31 cellular contexts compared by ENCODE assay signal in genomic region chr1:85553936-85554335, GRCh38. TPM values are rescaled to one million over a fixed set of nuclear protein-coding genes. Genes with fewer than 3 reads are reported as not detected.
DNase-seq lines count a peak whose midpoint lies in the region; ATAC-seq and TF ChIP-seq lines count a peak whose summit lies in the region.
"Had no signal": no experiment of that assay in that cellular context is flagged by ENCODE, and none has a peak within 500 bp of the region (broad histone marks: within the 10 kb centered on the region; RNA-seq: fewer than 3 reads in every experiment).

No MANE protein-coding gene starts in this region.

- H4K20me1 ChIP-seq in SK-N-SH (ENCODE audit: insufficient read depth): no peaks in the 10 kb centered on the region

- H3K4me1 ChIP-seq in SK-N-SH (ENCODE audit: control insufficient read depth in 1 of 2, insufficient read depth in 2 of 2, low read depth in 1 of 2, low read length in 1 of 2): peaks cover 7 to 41% of the 10 kb centered on the region in 2 experiments; a peak in 3 of 4 replicates
- peaks cover 14 to 53% (median 21%) of the 10 kb centered on the region in 3 donors for H3K4me1 ChIP-seq in gastroesophageal sphincter
- H3K4me1 ChIP-seq in transverse colon: peaks cover 0 to 21% (median 5%) of the 10 kb centered on the region in 4 donors
- H3K4me1 ChIP-seq: adrenal gland, breast epithelium had no signal

- H3K79me2 ChIP-seq in SK-N-SH (ENCODE audit: insufficient read depth): peaks cover 97% of the 10 kb centered on the region

- CTCF ChIA-PET in SK-N-SH (lab: Yijun Ruan, JAX): interaction anchor here (2.3 kb wide), 1 partner anchor 246 kb away, joined by 7 read pairs; no protein-coding TSS in a partner anchor

- H3K27ac ChIP-seq in SK-N-SH (ENCODE audit: low read depth in 2 of 2, low read length in 1 of 2) (peak overlapping the region; percentile 78 to 85), gastroesophageal sphincter (peak overlapping the region; percentile 71 to 80 (median 78)), transverse colon (peak overlapping the region; percentile 39 to 70 (median 68))
- H3K27ac ChIP-seq: C4-2B had no signal

- DNase-seq in SK-N-SH: no peak
- no peak for DNase-seq in osteocyte (ENCODE audit: extremely low spot score, unreplicated experiment)
- no peak for DNase-seq in transverse colon
- DNase-seq in T-helper 2 cell treated with Interferon-gamma antibody and Interleukin-4, amounts not matched to agents 5 μg/mL and 100 μg/mL, for 36 hours (ENCODE audit: low spot score): no peak
- DNase-seq in NK-92 treated with Interleukin-12 subunit alpha and Interleukin-12 subunit beta, amount 100 ng/mL, for 24 hours (lab: John Stamatoyannopoulos, UW): no peak
- no peak for DNase-seq in GF-D8 (lab: John Stamatoyannopoulos, UW)
- DNase-seq: activated CD4-positive, alpha-beta T cell treated with anti-CD3 and anti-CD28 coated beads, Interleukin-2, amount 10 ng/mL, durations not matched to agents 7 days and 5 days; activated naive CD4-positive, alpha-beta T cell; activated T-cell treated with anti-CD3 and anti-CD28 coated beads, Interleukin-2, amount 50 U/mL, for 72 hours; adrenal gland; Calu3; DND-41; effector memory CD4-positive, alpha-beta T cell; erythroblast; foreskin keratinocyte; GOT3; Kasumi-1; left cardiac atrium; mammary epithelial cell; MV-4-11; OCI-M1; stimulated activated CD4-positive, alpha-beta T cell treated with anti-CD3 and anti-CD28 coated beads, Interleukin-12 subunit alpha, Interleukin-12 subunit beta, amount 100 ng/mL, for 4 hours; stimulated activated CD4-positive, alpha-beta T cell treated with anti-CD3 and anti-CD28 coated beads, Interleukin-4, amount 100 ng/mL, for 1 hour; SW 1271 had no signal

- H3K9me2 ChIP-seq in SK-N-SH: no peaks in the 10 kb centered on the region

- H3K36me3 ChIP-seq in SK-N-SH (replicated peaks in 1 of 2; ENCODE audit: control insufficient read depth in 1 of 2, insufficient read depth in 2 of 2, low read length in 1 of 2): peaks cover 2 to 18% of the 10 kb centered on the region in 2 experiments
- H3K36me3 ChIP-seq in gastroesophageal sphincter: no peaks in the 10 kb centered on the region
- no peaks in the 10 kb centered on the region for H3K36me3 ChIP-seq in transverse colon
- H3K36me3 ChIP-seq: adrenal gland, breast epithelium, right atrium auricular region had no signal

- H3K4me1 Mint-ChIP-seq in osteocyte (ENCODE audit: unreplicated experiment): peaks cover 59% of the 10 kb centered on the region
- H3K4me1 Mint-ChIP-seq in T-helper 2 cell treated with Interferon-gamma antibody and Interleukin-4, amounts not matched to agents 5 μg/mL and 100 μg/mL, for 36 hours (ENCODE audit: low read depth): no peaks in the 10 kb centered on the region
- H3K4me1 Mint-ChIP-seq: activated CD4-positive, alpha-beta T cell treated with anti-CD3 and anti-CD28 coated beads, Interleukin-2, amount 10 ng/mL, durations not matched to agents 7 days and 5 days had no signal

- WGBS in SK-N-SH (ENCODE audit: low lambda C conversion rate): 46% methylated on average over 1 of the region's 1 CpG
- WGBS in gastroesophageal sphincter (ENCODE audit: low coverage in 1 of 2), 2 donors: 47 to 58% methylated on average over 1 of the region's 1 CpG
- WGBS in transverse colon (ENCODE audit: low coverage in 1 of 2), 2 donors: 60 to 66% methylated on average over 1 of the region's 1 CpG

- TF ChIP-seq POLR2A in gastroesophageal sphincter (IDR thresholded peaks at IDR 0.05) (no peak), transverse colon (IDR thresholded peaks at IDR 0.05) (no peak)

- in situ Hi-C loops in transverse colon (cut with MboI; ENCODE audit: low pct_ligation_motif_present in 1 of 4, low pct_unique_long_range_greater_than_20kb in 1 of 4, low sequenced_read_pairs in 3 of 4): no loop called here

- H2AFZ ChIP-seq in SK-N-SH (ENCODE audit: low read depth): no peak overlapping the region

- peaks cover 2% of the 10 kb centered on the region; the same call in 1 of the 2 replicates for H3K9me3 ChIP-seq in SK-N-SH
- no peaks in the 10 kb centered on the region for H3K9me3 ChIP-seq in gastroesophageal sphincter
- H3K9me3 ChIP-seq in transverse colon: no peaks in the 10 kb centered on the region
- H3K9me3 ChIP-seq: adrenal gland, breast epithelium, right atrium auricular region had no signal

- H3K27me3 Mint-ChIP-seq in osteocyte (ENCODE audit: unreplicated experiment): no peaks in the 10 kb centered on the region
- H3K27me3 Mint-ChIP-seq in T-helper 2 cell treated with Interferon-gamma antibody and Interleukin-4, amounts not matched to agents 5 μg/mL and 100 μg/mL, for 36 hours (ENCODE audit: low read depth): peaks cover 2% of the 10 kb centered on the region

- H3K27me3 ChIP-seq in SK-N-SH (ENCODE audit: insufficient read depth) (no peaks in the 10 kb centered on the region), gastroesophageal sphincter (no peaks in the 10 kb centered on the region), transverse colon (no peaks in the 10 kb centered on the region)
- H3K27me3 ChIP-seq: adrenal gland, breast epithelium, foreskin keratinocyte, right atrium auricular region had no signal

- ATAC-seq in gastroesophageal sphincter: peak; percentile 17
- ATAC-seq: activated T-cell treated with anti-CD3 and anti-CD28 coated beads, Interleukin-2, amount 50 U/mL, for 72 hours; foreskin keratinocyte; HepG2; left cardiac atrium; Right ventricle myocardium inferior had no signal

- no peak for TF ChIP-seq RAD21 in SK-N-SH (IDR thresholded peaks at IDR 0.05; ENCODE audit: low read length)

- no peak overlapping the region for H3K4me3 ChIP-seq in SK-N-SH (ENCODE audit: low read depth in 2 of 2, low read length in 1 of 2)
- no peak overlapping the region for H3K4me3 ChIP-seq in gastroesophageal sphincter
- H3K4me3 ChIP-seq in transverse colon: no peak overlapping the region
- H3K4me3 ChIP-seq: adrenal gland, breast epithelium, coronary artery, right atrium auricular region had no signal

- H3K36me3 Mint-ChIP-seq in osteocyte (ENCODE audit: unreplicated experiment): peaks cover 7% of the 10 kb centered on the region
- no peaks in the 10 kb centered on the region for H3K36me3 Mint-ChIP-seq in T-helper 2 cell treated with Interferon-gamma antibody and Interleukin-4, amounts not matched to agents 5 μg/mL and 100 μg/mL, for 36 hours (ENCODE audit: low read depth)

- peak overlapping the region; percentile 66 for H3K27ac Mint-ChIP-seq in osteocyte (ENCODE audit: unreplicated experiment)
- H3K27ac Mint-ChIP-seq in T-helper 2 cell treated with Interferon-gamma antibody and Interleukin-4, amounts not matched to agents 5 μg/mL and 100 μg/mL, for 36 hours: no peak overlapping the region
- H3K27ac Mint-ChIP-seq: activated CD4-positive, alpha-beta T cell treated with anti-CD3 and anti-CD28 coated beads, Interleukin-2, amount 10 ng/mL, durations not matched to agents 7 days and 5 days; activated T-cell treated with anti-CD3 and anti-CD28 coated beads, Interleukin-2, amount 50 U/mL, for 72 hours had no signal

- H3K4me2 ChIP-seq in SK-N-SH: peak overlapping the region; percentile 48

- TF ChIP-seq EP300 in SK-N-SH (IDR thresholded peaks at IDR 0.05; ENCODE audit: borderline replicate concordance in 1 of 2, low read depth in 1 of 2, low read length in 1 of 2): no peak
- TF ChIP-seq EP300 in gastroesophageal sphincter (IDR thresholded peaks at IDR 0.05): no peak
- TF ChIP-seq EP300 in transverse colon (IDR thresholded peaks at IDR 0.05; ENCODE audit: low read depth): no peak

- TF ChIP-seq CTCF in SK-N-SH (IDR thresholded peaks at IDR 0.05): no peak
- TF ChIP-seq CTCF in gastroesophageal sphincter (IDR thresholded peaks at IDR 0.05): no peak
- no peak for TF ChIP-seq CTCF in osteocyte (IDR thresholded peaks at IDR 0.05)
- TF ChIP-seq CTCF in transverse colon (IDR thresholded peaks at IDR 0.05): no peak

- intact Hi-C loops in transverse colon (cut with DNase I; ENCODE audit: low total_unique reads): no loop called here

- POLR2A ChIA-PET in SK-N-SH (lab: Yijun Ruan, JAX): no interaction called here

- peak overlapping the region; percentile 16; the same call in 1 of the 2 replicates for H3K9ac ChIP-seq in SK-N-SH

- H3K4me3 Mint-ChIP-seq in osteocyte (ENCODE audit: unreplicated experiment): no peak overlapping the region
- H3K4me3 Mint-ChIP-seq in T-helper 2 cell treated with Interferon-gamma antibody and Interleukin-4, amounts not matched to agents 5 μg/mL and 100 μg/mL, for 36 hours: no peak overlapping the region
- H3K4me3 Mint-ChIP-seq: activated CD4-positive, alpha-beta T cell treated with anti-CD3 and anti-CD28 coated beads, Interleukin-2, amount 10 ng/mL, durations not matched to agents 7 days and 5 days; activated T-cell treated with anti-CD3 and anti-CD28 coated beads, Interleukin-2, amount 50 U/mL, for 72 hours had no signal

- H3F3A ChIP-seq in SK-N-SH (replicated peaks; ENCODE audit: insufficient read depth): peaks cover 43% of the 10 kb centered on the region

- H3K9me3 Mint-ChIP-seq in osteocyte (ENCODE audit: unreplicated experiment): peaks cover under 1% of the 10 kb centered on the region
- H3K9me3 Mint-ChIP-seq in T-helper 2 cell treated with Interferon-gamma antibody and Interleukin-4, amounts not matched to agents 5 μg/mL and 100 μg/mL, for 36 hours: no peaks in the 10 kb centered on the region
- H3K9me3 Mint-ChIP-seq: activated CD4-positive, alpha-beta T cell treated with anti-CD3 and anti-CD28 coated beads, Interleukin-2, amount 10 ng/mL, durations not matched to agents 7 days and 5 days had no signal

TF ChIP-seq in SK-N-SH, 30 proteins besides CTCF, POLR2A, EP300 and RAD21 (continues in another document):
- TF ChIP-seq TCF12 (IDR thresholded peaks at IDR 0.05): 0 out of 2 replicates have a peak, but pooled peaks have one; percentile 5
- no peak for TF ChIP-seq ZBTB33 (IDR thresholded peaks at IDR 0.05; ENCODE audit: borderline replicate concordance, low read depth)
- TF ChIP-seq RFX5 (IDR thresholded peaks at IDR 0.05; ENCODE audit: low read length): no peak

RNA-seq across cellular contexts. Expression of gene CCN1, which starts 26.6 kb away (rescaled TPM):
- polyA plus RNA-seq in SK-N-SH (2012; rRNA removed): 363 and 543 TPM in 2 replicates
- polyA plus RNA-seq in SK-N-SH (2012; cell fraction: cytosol; rRNA removed): 493 and 569 TPM in 2 replicates
- 806 and 1,198 TPM in 2 replicates for polyA plus RNA-seq in SK-N-SH (2012; cell fraction: nucleus; rRNA removed)
- total RNA-seq in gastroesophageal sphincter: 100 to 1,000 TPM in 1 of 4 donors, 10 to 100 TPM in 3; 41.2 to 121 (median 62.9) TPM
- 412 and 526 TPM in 2 replicates for total RNA-seq in osteocyte
- total RNA-seq in transverse colon: 10 to 100 TPM; 18.6 to 79.6 (median 53.1) TPM
- total RNA-seq: activated CD4-positive, alpha-beta T cell treated with anti-CD3 and anti-CD28 coated beads, Interleukin-2, amount 10 ng/mL, durations not matched to agents 7 days and 5 days had no signal
